ENCODE assay signal across 17 cellular contexts in genomic region chr20:63082939-63083735, GRCh38.
DNase-seq lines count a peak whose midpoint lies in the region; ATAC-seq and TF ChIP-seq lines count a peak whose summit lies in the region.
"Had no signal": no experiment of that assay in that cellular context is flagged by ENCODE, and none has a peak within 500 bp of the region (broad histone marks: within the 10 kb centered on the region; RNA-seq: fewer than 3 reads in every experiment).

No MANE protein-coding gene starts in this region.

- H3K9me3 ChIP-seq in thyroid gland = no peaks in the 10 kb centered on the region

- 76 to 86% methylated on average over 18 to 19 of the region's 23 CpGs for WGBS in thyroid gland, 2 donors

- no peak overlapping the region for H2AFZ ChIP-seq in GM23338

- no peak for TF ChIP-seq CTCF in GM23338 (conservative IDR thresholded peaks at IDR 0.05; ENCODE audit: low read depth in 2 of 2)
- no peak for TF ChIP-seq CTCF in thyroid gland (IDR thresholded peaks at IDR 0.05)

- no peak overlapping the region for H3K27ac Mint-ChIP-seq in GM23338

- H3K9me2 ChIP-seq in GM23338 (ENCODE audit: insufficient read depth) = no peaks in the 10 kb centered on the region

- H3K4me1 Mint-ChIP-seq in GM23338 = peaks cover 6% of the 10 kb centered on the region; the same call in 1 of the 3 replicates

- H3K4me3 ChIP-seq in GM23338 = no peak overlapping the region
- H3K4me3 ChIP-seq in thyroid gland (replicated peaks in 1 of 3) = no peak overlapping the region
- H3K4me3 ChIP-seq: SK-N-MC had no signal

- H3K4me3 Mint-ChIP-seq in GM23338 = no peak overlapping the region

- no peaks in the 10 kb centered on the region for H3K36me3 ChIP-seq in GM23338 (ENCODE audit: insufficient read depth)
- no peaks in the 10 kb centered on the region for H3K36me3 ChIP-seq in thyroid gland

- no peaks in the 10 kb centered on the region for H3F3A ChIP-seq in GM23338 (replicated peaks; ENCODE audit: low read depth)

- H3K79me2 ChIP-seq in GM23338 (replicated peaks; ENCODE audit: insufficient read depth) = no peaks in the 10 kb centered on the region

- H3K27me3 ChIP-seq in GM23338 (ENCODE audit: insufficient read depth) (no peaks in the 10 kb centered on the region), thyroid gland (no peaks in the 10 kb centered on the region)

- intact Hi-C loops in left ventricle myocardium superior (cut with micrococcal nuclease) = no loop called here
- intact Hi-C loops in posterior vena cava (cut with DNase I) = no loop called here
- intact Hi-C loops in thyroid gland (cut with DNase I) = no loop called here

- no peaks in the 10 kb centered on the region for H3K36me3 Mint-ChIP-seq in GM23338 (ENCODE audit: low read depth)

- no peaks in the 10 kb centered on the region; the same call in 1 of the 2 replicates for H3K4me1 ChIP-seq in GM23338 (ENCODE audit: insufficient read depth)
- no peaks in the 10 kb centered on the region for H3K4me1 ChIP-seq in thyroid gland

- H3K27me3 Mint-ChIP-seq in GM23338 (ENCODE audit: insufficient read depth, low read depth, poor library complexity) = peaks cover 18% of the 10 kb centered on the region

- ATAC-seq in GM23338 = no peak
- ATAC-seq in left ventricle myocardium superior = no peak
- ATAC-seq in GM18520 (IDR thresholded peaks at IDR 0.05; ENCODE audit: unreplicated experiment) = no peak
- no peak for ATAC-seq in HG03571 (IDR thresholded peaks at IDR 0.05; ENCODE audit: unreplicated experiment)

- no peak for TF ChIP-seq POLR2A in thyroid gland (IDR thresholded peaks at IDR 0.05)

- H3K27ac ChIP-seq in GM23338 (ENCODE audit: low read depth) = no peak overlapping the region
- no peak overlapping the region for H3K27ac ChIP-seq in thyroid gland
- H3K27ac ChIP-seq: SK-N-MC had no signal

- 0 out of 2 replicates have a peak, but pooled peaks cover 3% of the 10 kb centered on the region for H4K20me1 ChIP-seq in GM23338 (replicated peaks; ENCODE audit: insufficient read depth)

- H3K4me2 ChIP-seq in GM23338 = peak overlapping the region; percentile 45; the same call in 1 of the 2 replicates

- H3K9me3 Mint-ChIP-seq in GM23338 = peaks cover 6% of the 10 kb centered on the region; the same call in 1 of the 3 replicates

- peak; percentile 8 for DNase-seq in activated naive CD4-positive, alpha-beta T cell treated with anti-CD3 and anti-CD28 coated beads, Interleukin-2, amount 50 U/mL, for 16 hours
- no peak for DNase-seq in activated naive CD4-positive, alpha-beta T cell (lab: John Stamatoyannopoulos, UW)
- DNase-seq in GM23338 (ENCODE audit: low spot score) (no peak), left ventricle myocardium superior (peak; percentile 11), posterior vena cava (ENCODE audit: low spot score) (peak; percentile 51), thyroid gland (no peak)
- DNase-seq: DMS79, GOT3, NCI-H1694, NCI-H2081, NCI-H2171, NCI-H345, NCI-H524 treated with DMSO at 0.1 percent for 48 hours, SHP77 treated with DMSO at 0.1 percent for 48 hours had no signal

TF ChIP-seq in GM23338, 12 proteins besides CTCF, POLR2A, EP300 and RAD21 (continues in another document):
- TF ChIP-seq EZH2phosphoT487 (IDR thresholded peaks at IDR 0.05; ENCODE audit: unreplicated experiment) (no peak), ZNF114 (CRISPR knock-in tag; IDR thresholded peaks at IDR 0.05) (no peak), POLR2AphosphoS5 (IDR thresholded peaks at IDR 0.05; ENCODE audit: low read depth) (no peak), REST (IDR thresholded peaks at IDR 0.05; ENCODE audit: unreplicated experiment) (no peak), ZNF462 (CRISPR knock-in tag; IDR thresholded peaks at IDR 0.05) (no peak), ZNF331 (CRISPR knock-in tag; IDR thresholded peaks at IDR 0.05; ENCODE audit: low read depth) (no peak), CREB1 (CRISPR knock-in tag; IDR thresholded peaks at IDR 0.05; ENCODE audit: low read depth) (no peak), STAT1 (IDR thresholded peaks at IDR 0.05; ENCODE audit: unreplicated experiment) (no peak)

Comparison
In these comparisons a context has a peak if more than half of its experiments do, and no peak if none do; other contexts are left out.
1. DNase-seq: peak in activated naive CD4-positive, alpha-beta T cell treated with anti-CD3 and anti-CD28 coated beads, Interleukin-2, amount 50 U/mL, for 16 hours (single experiment), left ventricle myocardium superior (single experiment) and posterior vena cava (single experiment); none in activated naive CD4-positive, alpha-beta T cell (0 of 4), GM23338 (single experiment) and thyroid gland (0 of 2).